12 cellular contexts compared by ENCODE assay signal in the genomic region with DNA sequence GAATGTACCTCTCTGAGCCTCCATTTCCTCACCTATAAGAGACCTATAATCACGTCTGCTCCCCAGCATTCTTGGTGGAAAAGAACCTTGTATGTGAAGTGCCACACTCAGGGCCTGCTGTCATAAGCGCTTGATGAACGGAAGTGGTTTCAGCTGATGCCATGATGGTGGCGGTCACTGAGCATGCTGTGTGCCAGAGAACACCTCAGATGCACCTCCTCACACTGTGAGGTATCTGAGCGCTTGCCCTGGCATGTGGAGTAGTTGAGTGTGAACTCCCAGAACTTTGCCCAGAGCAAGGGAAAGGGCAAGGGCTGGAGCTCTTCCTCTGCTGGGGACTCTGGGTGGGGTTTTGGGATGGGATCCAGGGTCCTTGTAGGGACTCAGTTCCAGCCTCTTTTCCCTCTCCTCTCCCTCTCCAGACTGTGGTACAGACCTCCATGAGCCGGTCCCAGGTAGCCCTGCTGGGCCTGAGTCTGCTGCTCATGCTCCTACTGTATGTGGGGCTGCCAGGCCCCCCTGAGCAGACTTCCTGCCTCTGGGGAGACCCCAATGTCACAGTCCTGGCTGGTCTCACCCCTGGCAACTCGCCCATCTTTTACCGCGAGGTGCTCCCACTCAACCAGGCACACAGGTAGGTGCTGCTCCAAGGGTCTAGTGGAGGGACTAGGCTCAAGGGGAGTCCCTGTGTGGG. TPM values are rescaled to one million over a fixed set of nuclear protein-coding genes. Genes with fewer than 3 reads are reported as not detected.
DNase-seq lines count a peak whose midpoint lies in the region; ATAC-seq and TF ChIP-seq lines count a peak whose summit lies in the region.
"Had no signal": no experiment of that assay in that cellular context is flagged by ENCODE, and none has a peak within 500 bp of the region (broad histone marks: within the 10 kb centered on the region; RNA-seq: fewer than 3 reads in every experiment).

No MANE protein-coding gene starts in this region.

- no peaks in the 10 kb centered on the region for H3K9me3 Mint-ChIP-seq in activated T-cell treated with anti-CD3 and anti-CD28 coated beads, Interleukin-2, amount 50 U/mL, for 72 hours

- ATAC-seq in activated T-cell treated with anti-CD3 and anti-CD28 coated beads, Interleukin-2, amount 50 U/mL, for 72 hours (replicated peaks in 1 of 2): no peak
- ATAC-seq in GM21447 (IDR thresholded peaks at IDR 0.05; ENCODE audit: unreplicated experiment): no peak

- H3K36me3 Mint-ChIP-seq in activated T-cell treated with anti-CD3 and anti-CD28 coated beads, Interleukin-2, amount 50 U/mL, for 72 hours (ENCODE audit: insufficient read depth in 2 of 2): peaks cover 0 to 6% of the 10 kb centered on the region in 2 donors

- TF ChIP-seq CTCF in BE2C (IDR thresholded peaks at IDR 0.05; ENCODE audit: low read depth, low read length): no peak

- H3K27ac ChIP-seq in epithelial cell of prostate: peak overlapping the region; percentile 61

- peak overlapping the region; percentile 8 for H3K27ac Mint-ChIP-seq in activated T-cell treated with anti-CD3 and anti-CD28 coated beads, Interleukin-2, amount 50 U/mL, for 72 hours

- H3K27me3 Mint-ChIP-seq in activated T-cell treated with anti-CD3 and anti-CD28 coated beads, Interleukin-2, amount 50 U/mL, for 72 hours (ENCODE audit: low read depth): no peaks in the 10 kb centered on the region

- DNase-seq in activated gamma-delta T cell treated with Interleukin-2 at 50 U/mL for 16 hours: peak; percentile 32
- DNase-seq in activated gamma-delta T cell (lab: John Stamatoyannopoulos, UW): no peak
- peak; percentile 31 to 33 for DNase-seq in activated T-cell treated with anti-CD3 and anti-CD28 coated beads, Interleukin-2, amount 50 U/mL, for 72 hours
- no peak for DNase-seq in epithelial cell of prostate (ENCODE audit: low read depth, low spot score)
- peak in 5 of 6 experiments; percentile 14 to 45 (median 17) for DNase-seq in stimulated activated naive CD4-positive, alpha-beta T cell (lab: John Stamatoyannopoulos, UW)
- DNase-seq in BE2C: no peak
- no peak for DNase-seq in T-helper 9 cell
- DNase-seq: NCI-H1694 treated with DMSO at 0.1 percent for 48 hours, NCI-H526 treated with DMSO at 0.1 percent for 48 hours, RPMI8226 had no signal

- H3K4me1 Mint-ChIP-seq in activated T-cell treated with anti-CD3 and anti-CD28 coated beads, Interleukin-2, amount 50 U/mL, for 72 hours (ENCODE audit: low read depth): peaks cover 44% of the 10 kb centered on the region

- H3K4me3 ChIP-seq in BE2C (ENCODE audit: low read depth, low read length): no peak overlapping the region
- H3K4me3 ChIP-seq: lung had no signal

- H3K4me1 ChIP-seq in BE2C: peaks cover 8% of the 10 kb centered on the region

- H3K36me3 ChIP-seq in BE2C: no peaks in the 10 kb centered on the region

- H3K9me3 ChIP-seq in BE2C: no peaks in the 10 kb centered on the region

- no peaks in the 10 kb centered on the region for H3K27me3 ChIP-seq in BE2C

- H3K4me3 Mint-ChIP-seq in activated T-cell treated with anti-CD3 and anti-CD28 coated beads, Interleukin-2, amount 50 U/mL, for 72 hours: peak overlapping the region in 1 of 2 donors; percentile 26

RNA-seq across cellular contexts. Expression of a gene that starts 2.7 kb away (rescaled TPM):
- 1 to 10 TPM; 6.6 to 8.9 TPM for total RNA-seq in activated T-cell treated with anti-CD3 and anti-CD28 coated beads, Interleukin-2, amount 50 U/mL, for 72 hours
- 49.5 TPM for polyA plus RNA-seq in BE2C (2012; ENCODE audit: insufficient read depth, insufficient read length, low read depth)

RNA-seq across cellular contexts. Expression of a gene that starts 3.7 kb away (rescaled TPM):
- 10 to 100 TPM; 52.5 to 54.6 TPM for total RNA-seq in activated T-cell treated with anti-CD3 and anti-CD28 coated beads, Interleukin-2, amount 50 U/mL, for 72 hours
- polyA plus RNA-seq in BE2C (2012; ENCODE audit: insufficient read depth, insufficient read length, low read depth): 33.3 TPM

RNA-seq across cellular contexts. Expression of a gene that starts 5.7 kb away (rescaled TPM):
- total RNA-seq in activated T-cell treated with anti-CD3 and anti-CD28 coated beads, Interleukin-2, amount 50 U/mL, for 72 hours: 10 to 100 TPM; 30.2 to 42.4 TPM
- polyA plus RNA-seq in BE2C (2012; ENCODE audit: insufficient read depth, insufficient read length, low read depth): 18.6 TPM

RNA-seq across cellular contexts. Expression of a gene that starts 10.3 kb away (rescaled TPM):
- 10 to 100 TPM; 23.3 to 27.4 TPM for total RNA-seq in activated T-cell treated with anti-CD3 and anti-CD28 coated beads, Interleukin-2, amount 50 U/mL, for 72 hours
- polyA plus RNA-seq in BE2C (2012; ENCODE audit: insufficient read depth, insufficient read length, low read depth): 237 TPM

RNA-seq across cellular contexts. Expression of a gene that starts 18.1 kb away (rescaled TPM):
- total RNA-seq in activated T-cell treated with anti-CD3 and anti-CD28 coated beads, Interleukin-2, amount 50 U/mL, for 72 hours: 1,000 to 10,000 TPM; 1,676 to 1,838 TPM
- 1,880 TPM for polyA plus RNA-seq in BE2C (2012; ENCODE audit: insufficient read depth, insufficient read length, low read depth)

Comparison
In these comparisons a context has a peak if more than half of its experiments do, and no peak if none do; other contexts are left out.
1. DNase-seq: peak in activated gamma-delta T cell treated with Interleukin-2 at 50 U/mL for 16 hours (single experiment), activated T-cell treated with anti-CD3 and anti-CD28 coated beads, Interleukin-2, amount 50 U/mL, for 72 hours (2 of 2) and stimulated activated naive CD4-positive, alpha-beta T cell (5 of 6); none in activated gamma-delta T cell (single experiment), epithelial cell of prostate (single experiment), BE2C (single experiment) and T-helper 9 cell (single experiment).